ENCODE assay signal across 3 cellular contexts in genomic region chr4:164413743-164414142, GRCh38.
"Had no signal": no experiment of that assay in that cellular context is flagged by ENCODE, and none has a peak within 500 bp of the region (broad histone marks: within the 10 kb centered on the region; RNA-seq: fewer than 3 reads in every experiment).

No MANE protein-coding gene starts in this region.

- DNase-seq: GDM1, GF-D8 had no signal

- H3K4me3 ChIP-seq: GM12878 had no signal
